18 cellular contexts compared by ENCODE assay signal in genomic region chr22:36925388-36926290, GRCh38. TPM values are rescaled to one million over a fixed set of nuclear protein-coding genes. Genes with fewer than 3 reads are reported as not detected.
DNase-seq lines count a peak whose midpoint lies in the region; ATAC-seq and TF ChIP-seq lines count a peak whose summit lies in the region.
"Had no signal": no experiment of that assay in that cellular context is flagged by ENCODE, and none has a peak within 500 bp of the region (broad histone marks: within the 10 kb centered on the region; RNA-seq: fewer than 3 reads in every experiment).

No MANE protein-coding gene starts in this region.

- H4K5ac ChIP-seq in mesendoderm (ENCODE audit: low read length): no peak overlapping the region

- CTCF ChIA-PET in PC-3 (lab: Charles Lee): no interaction called here

- H4K8ac ChIP-seq in mesendoderm (ENCODE audit: low read depth, low read length): no peak overlapping the region

- no peaks in the 10 kb centered on the region for H3K79me2 ChIP-seq in PC-3 (ENCODE audit: low read length)
- H3K79me2 ChIP-seq in mesendoderm (ENCODE audit: control insufficient read depth, insufficient read depth, low read length): no peaks in the 10 kb centered on the region

- no peak overlapping the region for H2AFZ ChIP-seq in PC-3 (ENCODE audit: low read length)

- H2BK120ac ChIP-seq in mesendoderm (ENCODE audit: low read depth, low read length): no peak overlapping the region

- 0 out of 2 replicates have a peak, but pooled peaks cover 9% of the 10 kb centered on the region for H3K27me3 ChIP-seq in PC-3 (ENCODE audit: low read length)
- no peaks in the 10 kb centered on the region for H3K27me3 ChIP-seq in mesendoderm (ENCODE audit: insufficient read depth, low read length, poor library complexity)

- no CpG with 5 or more reads among the region's 19 CpGs for WGBS in mesendoderm (ENCODE audit: extremely low coverage, insufficient coverage, low lambda C conversion rate)

- no peak overlapping the region for H3K56ac ChIP-seq in mesendoderm (ENCODE audit: low read length)

- peak; percentile 65 for DNase-seq in AG20443 (ENCODE audit: low spot score)
- DNase-seq in ELR (ENCODE audit: low read depth): peak; percentile 90
- peak; percentile 2 for DNase-seq in PC-3
- no peak for DNase-seq in memory B cell (ENCODE audit: low spot score in 2 of 2)
- no peak for DNase-seq in germinal center (ENCODE audit: low spot score)
- no peak for DNase-seq in NCI-H446 treated with DMSO at 0.1 percent for 48 hours (lab: John Stamatoyannopoulos, UW)
- no peak for DNase-seq in mesendoderm
- no peak for DNase-seq in COR-L47 (lab: John Stamatoyannopoulos, UW)
- DNase-seq: activated CD4-positive, alpha-beta memory T cell treated with anti-CD3 and anti-CD28 coated beads, Interleukin-2, amount 10 ng/mL, durations not matched to agents 7 days and 5 days; caudate nucleus; esophagus squamous epithelium; NCI-H1694; NCI-H226; nephron progenitor cell; stimulated activated CD4-positive, alpha-beta T cell treated with anti-CD3 and anti-CD28 coated beads, Interleukin-15, amount 100 ng/mL, for 24 hours had no signal

- TF ChIP-seq CTCF in PC-3 (conservative IDR thresholded peaks at IDR 0.05; ENCODE audit: low read depth, low read length): no peak

- H3K4me2 ChIP-seq in PC-3 (ENCODE audit: low read length) (no peak overlapping the region), mesendoderm (ENCODE audit: low read length) (no peak overlapping the region)

- H2BK15ac ChIP-seq in mesendoderm (replicated peaks; ENCODE audit: low read depth): no peak overlapping the region

- H3K9me3 Mint-ChIP-seq in memory B cell: no peaks in the 10 kb centered on the region
- H3K9me3 Mint-ChIP-seq: activated CD4-positive, alpha-beta memory T cell treated with anti-CD3 and anti-CD28 coated beads, Interleukin-2, amount 10 ng/mL, durations not matched to agents 7 days and 5 days; nephron progenitor cell; WTC11 had no signal

- H3K4me3 ChIP-seq in PC-3 (ENCODE audit: low read length) (no peak overlapping the region), mesendoderm (ENCODE audit: low read length) (no peak overlapping the region)
- H3K4me3 ChIP-seq: esophagus squamous epithelium, HAP-1 had no signal

- no peak overlapping the region for H3K18ac ChIP-seq in mesendoderm (ENCODE audit: low read length)

- POLR2A ChIA-PET in PC-3 (lab: Charles Lee; ENCODE audit: unreplicated experiment): no interaction called here

- H3K9ac ChIP-seq in PC-3 (ENCODE audit: low read length): no peak overlapping the region
- no peak overlapping the region for H3K9ac ChIP-seq in mesendoderm (ENCODE audit: low read length)

- no peaks in the 10 kb centered on the region for H3F3A ChIP-seq in PC-3 (ENCODE audit: low read length, unreplicated experiment)

- no peak overlapping the region for H3K23ac ChIP-seq in mesendoderm (ENCODE audit: low read length)

- intact Hi-C loops in PC-3 (cut with micrococcal nuclease): no loop called here

- peaks cover 13% of the 10 kb centered on the region for H3K4me1 Mint-ChIP-seq in memory B cell

- H2AK5ac ChIP-seq in mesendoderm (ENCODE audit: low read length): no peak overlapping the region

- BruUV-seq in PC-3 (replicated peaks; lab: Mats Ljungman, UMichigan): no TSS peak

- no peak overlapping the region for H3K27ac ChIP-seq in PC-3 (ENCODE audit: low read length)
- no peak overlapping the region for H3K27ac ChIP-seq in mesendoderm (ENCODE audit: low read depth, low read length)
- H3K27ac ChIP-seq: C4-2B, esophagus squamous epithelium had no signal

- no peak overlapping the region for H3K4ac ChIP-seq in mesendoderm (ENCODE audit: low read depth, low read length)

- H3K4me3 Mint-ChIP-seq in memory B cell: no peak overlapping the region
- H3K4me3 Mint-ChIP-seq: activated CD4-positive, alpha-beta memory T cell treated with anti-CD3 and anti-CD28 coated beads, Interleukin-2, amount 10 ng/mL, durations not matched to agents 7 days and 5 days; nephron progenitor cell; WTC11 had no signal

- peaks cover 44% of the 10 kb centered on the region for H3K36me3 Mint-ChIP-seq in memory B cell
- H3K36me3 Mint-ChIP-seq: WTC11 had no signal

- no peak overlapping the region for H2BK5ac ChIP-seq in mesendoderm (ENCODE audit: low read length)

- ATAC-seq in PC-3: no peak
- no peak for ATAC-seq in memory B cell (ENCODE audit: low read depth)
- ATAC-seq: WTC11 had no signal

- no peaks in the 10 kb centered on the region for H4K20me1 ChIP-seq in PC-3 (ENCODE audit: low read length)

- H3K9me3 ChIP-seq in PC-3 (ENCODE audit: low read length): no peaks in the 10 kb centered on the region
- H3K9me3 ChIP-seq: esophagus squamous epithelium, HAP-1 had no signal

- H3K36me3 ChIP-seq in PC-3 (ENCODE audit: low read depth, low read length) (no peaks in the 10 kb centered on the region), mesendoderm (ENCODE audit: control insufficient read depth, insufficient read depth, low read length) (no peaks in the 10 kb centered on the region)
- H3K36me3 ChIP-seq: esophagus squamous epithelium, HAP-1 had no signal

- H3K27ac Mint-ChIP-seq in memory B cell: peak overlapping the region; percentile 79
- H3K27ac Mint-ChIP-seq: activated CD4-positive, alpha-beta memory T cell treated with anti-CD3 and anti-CD28 coated beads, Interleukin-2, amount 10 ng/mL, durations not matched to agents 7 days and 5 days; WTC11 had no signal

- H3K9me2 ChIP-seq in PC-3 (replicated peaks; ENCODE audit: low read length): no peaks in the 10 kb centered on the region

- H3K79me1 ChIP-seq in mesendoderm (ENCODE audit: low read length): no peaks in the 10 kb centered on the region

- H3K4me1 ChIP-seq in PC-3 (ENCODE audit: insufficient read depth, low read length) (no peaks in the 10 kb centered on the region), mesendoderm (ENCODE audit: control insufficient read depth, low read depth, low read length) (no peaks in the 10 kb centered on the region)
- H3K4me1 ChIP-seq: HAP-1 had no signal

- H3K27me3 Mint-ChIP-seq in memory B cell: no peaks in the 10 kb centered on the region

RNA-seq across cellular contexts. Expression of gene CSF2RB, which starts 12.2 kb away (rescaled TPM):
- total RNA-seq in PC-3 (2014; rRNA removed): 0.12 TPM in 1 of 2 replicates, not detected in the other
- polyA plus RNA-seq in mesendoderm (2013, experiment 1 of 2): 0.01 TPM
- polyA plus RNA-seq in mesendoderm (2013, experiment 2 of 2): 0.03 TPM

Comparison
In these comparisons a context has a peak if more than half of its experiments do, and no peak if none do; other contexts are left out.
1. DNase-seq: peak in AG20443 (single experiment), ELR (single experiment) and PC-3 (single experiment); none in memory B cell (0 of 2), germinal center (single experiment), NCI-H446 treated with DMSO at 0.1 percent for 48 hours (single experiment), mesendoderm (single experiment) and COR-L47 (single experiment).